10 cellular contexts compared by ENCODE assay signal in the genomic region with DNA sequence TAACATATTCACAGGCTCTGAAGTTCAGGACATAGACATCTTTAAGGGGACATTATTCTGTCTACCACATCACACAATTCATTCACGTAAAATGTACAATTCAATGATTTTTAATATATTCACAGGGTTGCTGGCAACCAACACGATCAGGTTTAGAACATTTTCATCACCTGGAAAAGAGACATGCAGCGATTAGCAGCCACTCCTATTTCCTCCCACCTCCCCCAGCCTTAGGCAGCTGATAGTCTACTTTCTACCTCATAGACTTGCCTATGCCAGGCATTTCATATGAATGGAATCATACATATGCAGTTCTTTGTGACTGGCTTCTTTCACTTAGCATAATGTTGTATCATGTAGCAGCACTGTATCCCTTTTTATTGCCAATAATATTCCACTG.
"Had no signal": no experiment of that assay in that cellular context is flagged by ENCODE, and none has a peak within 500 bp of the region (broad histone marks: within the 10 kb centered on the region; RNA-seq: fewer than 3 reads in every experiment).

No MANE protein-coding gene starts in this region.

- H3K27ac ChIP-seq: GM23248 had no signal

- H3K27ac Mint-ChIP-seq: H9, HFFc6 had no signal

- FAIRE-seq: H1, H54 had no signal

- H3K4me3 ChIP-seq: GM23248, HAP-1 had no signal

- H2AFZ ChIP-seq: GM23248 had no signal

- DNase-seq: GM23248, GOT3, H7, H9, HCEC 1CT, HFFc6 had no signal

- H3K36me3 ChIP-seq: HAP-1 had no signal

- ATAC-seq: HCT116 had no signal

- H3K4me3 Mint-ChIP-seq: H9, HFFc6 had no signal

- H3K4me1 ChIP-seq: HAP-1 had no signal
